10 cellular contexts compared by ENCODE assay signal in the genomic region with DNA sequence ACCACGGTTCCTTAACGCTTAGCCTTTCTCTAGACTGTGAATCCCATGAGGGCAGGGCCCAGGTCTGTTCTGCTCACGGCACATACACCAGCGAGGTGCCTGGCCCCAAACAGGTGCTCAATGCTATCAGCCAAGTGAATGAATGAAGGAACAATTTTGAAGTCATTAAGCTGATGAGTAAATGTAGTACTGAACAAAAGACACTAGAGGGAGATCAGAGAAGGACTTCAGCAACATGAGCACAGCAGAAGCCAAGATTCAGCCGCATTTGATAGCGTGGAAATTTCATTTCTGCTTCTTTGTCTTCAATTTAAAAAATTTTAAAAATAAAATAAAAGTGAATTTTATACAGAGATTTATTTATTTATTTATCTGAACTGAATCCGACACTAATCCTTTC. TPM values are rescaled to one million over a fixed set of nuclear protein-coding genes. Genes with fewer than 3 reads are reported as not detected.
DNase-seq lines count a peak whose midpoint lies in the region; ATAC-seq, FAIRE-seq and TF ChIP-seq lines count a peak whose summit lies in the region.
"Had no signal": no experiment of that assay in that cellular context is flagged by ENCODE, and none has a peak within 500 bp of the region (broad histone marks: within the 10 kb centered on the region; RNA-seq: fewer than 3 reads in every experiment).

No MANE protein-coding gene starts in this region.

- no peaks in the 10 kb centered on the region for H3K36me3 ChIP-seq in BE2C
- H3K36me3 ChIP-seq in ovary: no peaks in the 10 kb centered on the region

- H3K4me3 ChIP-seq in BE2C (ENCODE audit: low read depth, low read length) (no peak overlapping the region), ovary (no peak overlapping the region)

- TF ChIP-seq EP300 in ovary (IDR thresholded peaks at IDR 0.05): no peak

- H3K27ac ChIP-seq in VCaP (no peak overlapping the region), ovary (no peak overlapping the region)

- DNase-seq in BE2C (no peak), ovary (no peak)
- DNase-seq: T-helper 17 cell had no signal

- intact Hi-C loops in ovary (cut with DNase I): no loop called here

- H3K9me3 ChIP-seq in BE2C (no peaks in the 10 kb centered on the region), ovary (no peaks in the 10 kb centered on the region)

- peak; percentile 61 for TF ChIP-seq CTCF in BE2C (IDR thresholded peaks at IDR 0.05; ENCODE audit: low read depth, low read length)
- TF ChIP-seq CTCF in VCaP (conservative IDR thresholded peaks at IDR 0.05): peak; percentile 95
- TF ChIP-seq CTCF in ovary (IDR thresholded peaks at IDR 0.05): no peak

- H3K27me3 ChIP-seq in BE2C (no peaks in the 10 kb centered on the region), ovary (no peaks in the 10 kb centered on the region)

- peak; percentile 52 for ATAC-seq in HG03103 (IDR thresholded peaks at IDR 0.05; ENCODE audit: low read depth, unreplicated experiment)
- no peak for ATAC-seq in HG03280 (IDR thresholded peaks at IDR 0.05; ENCODE audit: unreplicated experiment)
- no peak for ATAC-seq in HG03439 (IDR thresholded peaks at IDR 0.05; ENCODE audit: unreplicated experiment)
- no peak for ATAC-seq in HG03039 (IDR thresholded peaks at IDR 0.05; ENCODE audit: unreplicated experiment)
- ATAC-seq: stimulated activated memory B cell treated with anti-CD40 and anti-IgM and Interleukin-4, amounts not matched to agents 10 μg/mL and 1 μg/mL and 100 μg/mL, for 72 hours; T-helper 17 cell had no signal

- WGBS in ovary, 3 donors: 44 to 53% (median 52%) methylated on average over 7 of the region's 7 CpGs

- H3K4me1 ChIP-seq in BE2C (no peaks in the 10 kb centered on the region), ovary (ENCODE audit: insufficient read depth) (no peaks in the 10 kb centered on the region)

- peak; percentile 90 for FAIRE-seq in islet of Langerhans (lab: Jason Lieb, UNC)

- TF ChIP-seq POLR2A in ovary (IDR thresholded peaks at IDR 0.05): no peak

RNA-seq across cellular contexts. Expression of a gene that starts 20.1 kb away (rescaled TPM):
- polyA plus RNA-seq in BE2C (2012; ENCODE audit: insufficient read depth, insufficient read length, low read depth): not detected
- under 1 TPM in 5 of 7 donors, not detected in 2; under 0.01 to 0.31 (median 0.15) TPM for total RNA-seq in ovary
- under 1 TPM; 0.16 to 0.37 TPM for polyA plus RNA-seq in ovary

Comparison
In these comparisons a context has a peak if more than half of its experiments do, and no peak if none do; other contexts are left out.
1. CTCF ChIP-seq: peak in BE2C (single experiment) and VCaP (single experiment); none in ovary (0 of 3).